ENCODE assay signal across 1 cellular context in genomic region chr17:82304826-82305726, GRCh38.
TF ChIP-seq lines count a peak whose summit lies in the region.

No MANE protein-coding gene starts in this region.

TF ChIP-seq in HepG2, 621 proteins besides CTCF, POLR2A, EP300 and RAD21 (continued from another document and continues in another):
- TF ChIP-seq SMC3 (IDR thresholded peaks at IDR 0.05; ENCODE audit: low read length) (no peak), SMYD3 (CRISPR knock-in tag; IDR thresholded peaks at IDR 0.05) (no peak), CC2D1A (CRISPR knock-in tag; IDR thresholded peaks at IDR 0.05) (no peak), HINFP (CRISPR knock-in tag; IDR thresholded peaks at IDR 0.05; ENCODE audit: low read depth) (no peak), CBX2 (IDR thresholded peaks at IDR 0.05; ENCODE audit: low read depth, low read length) (no peak), CBX2 (CRISPR knock-in tag; IDR thresholded peaks at IDR 0.05; ENCODE audit: low read depth) (no peak), NFE2L2 (IDR thresholded peaks at IDR 0.05; ENCODE audit: low read length) (no peak), KDM3A (CRISPR knock-in tag; IDR thresholded peaks at IDR 0.05; ENCODE audit: low read depth) (0 out of 2 replicates have a peak, but pooled peaks have one; percentile 26), ZBTB21 (CRISPR knock-in tag; IDR thresholded peaks at IDR 0.05) (no peak), ISL2 (CRISPR knock-in tag; IDR thresholded peaks at IDR 0.05) (0 out of 2 replicates have a peak, but pooled peaks have one; percentile 21), HOXA9 (CRISPR knock-in tag; IDR thresholded peaks at IDR 0.05; ENCODE audit: borderline replicate concordance) (no peak), ARID4A (CRISPR knock-in tag; IDR thresholded peaks at IDR 0.05; ENCODE audit: borderline replicate concordance) (peak; percentile 43; the same call in 1 of the 2 replicates), NPAS2 (CRISPR knock-in tag; IDR thresholded peaks at IDR 0.05; ENCODE audit: borderline replicate concordance) (no peak), BRD4 (CRISPR knock-in tag; IDR thresholded peaks at IDR 0.05) (peak; percentile 46; the same call in 1 of the 2 replicates), ZNF382 (CRISPR knock-in tag; IDR thresholded peaks at IDR 0.05; ENCODE audit: borderline replicate concordance) (no peak), HNF4A (CRISPR knock-in tag; IDR thresholded peaks at IDR 0.05) (peak; percentile 50; the same call in 1 of the 2 replicates), KMT2A (CRISPR knock-in tag; IDR thresholded peaks at IDR 0.05) (0 out of 2 replicates have a peak, but pooled peaks have one; percentile 29), SAP130 (CRISPR knock-in tag; IDR thresholded peaks at IDR 0.05; ENCODE audit: low read depth) (peak; percentile 35; the same call in 1 of the 2 replicates), IRF2 (CRISPR knock-in tag; IDR thresholded peaks at IDR 0.05) (no peak), FOXJ3 (CRISPR knock-in tag; IDR thresholded peaks at IDR 0.05; ENCODE audit: borderline replicate concordance) (0 out of 2 replicates have a peak, but pooled peaks have one; percentile 18), ZNF768 (CRISPR knock-in tag; IDR thresholded peaks at IDR 0.05) (peak; percentile 51), ATF7-NPFF (CRISPR knock-in tag; IDR thresholded peaks at IDR 0.05; ENCODE audit: low read depth) (peak; percentile 47; the same call in 1 of the 2 replicates), ZNF383 (CRISPR knock-in tag; IDR thresholded peaks at IDR 0.05; ENCODE audit: borderline replicate concordance) (no peak), ZNF30 (CRISPR knock-in tag; IDR thresholded peaks at IDR 0.05) (no peak), ZGPAT (CRISPR knock-in tag; IDR thresholded peaks at IDR 0.05) (peak; percentile 51; the same call in 1 of the 2 replicates), ZNF780A (CRISPR knock-in tag; IDR thresholded peaks at IDR 0.05) (no peak), ZFX (CRISPR knock-in tag; IDR thresholded peaks at IDR 0.05; ENCODE audit: low read depth) (peak; percentile 86), ZSCAN5A (CRISPR knock-in tag; IDR thresholded peaks at IDR 0.05; ENCODE audit: borderline replicate concordance) (no peak), ZNF124 (CRISPR knock-in tag; IDR thresholded peaks at IDR 0.05) (0 out of 2 replicates have a peak, but pooled peaks have one; percentile 45), REL (CRISPR knock-in tag; conservative IDR thresholded peaks at IDR 0.05) (peak; percentile 73; the same call in 1 of the 2 replicates), ZMYM3 (CRISPR knock-in tag; IDR thresholded peaks at IDR 0.05) (no peak), ZNF331 (CRISPR knock-in tag; IDR thresholded peaks at IDR 0.05) (no peak), MXI1 (IDR thresholded peaks at IDR 0.05; ENCODE audit: borderline replicate concordance, low read depth, low read length) (no peak), ZFP36L2 (CRISPR knock-in tag; IDR thresholded peaks at IDR 0.05) (no peak), ZBTB20 (CRISPR knock-in tag; IDR thresholded peaks at IDR 0.05; ENCODE audit: borderline replicate concordance, low read depth) (no peak; the same call in 1 of the 2 replicates), CAMTA2 (CRISPR knock-in tag; IDR thresholded peaks at IDR 0.05; ENCODE audit: borderline replicate concordance) (0 out of 2 replicates have a peak, but pooled peaks have one; percentile 43), FOXA3 (CRISPR knock-in tag; IDR thresholded peaks at IDR 0.05) (no peak), NR2F6 (IDR thresholded peaks at IDR 0.05) (no peak), NR2F6 (CRISPR knock-in tag; IDR thresholded peaks at IDR 0.05) (0 out of 2 replicates have a peak, but pooled peaks have one; percentile 27), ZNF280D (CRISPR knock-in tag; IDR thresholded peaks at IDR 0.05) (no peak), RAD51 (IDR thresholded peaks at IDR 0.05; ENCODE audit: borderline replicate concordance) (no peak), RARG (CRISPR knock-in tag; IDR thresholded peaks at IDR 0.05; ENCODE audit: low read depth) (no peak), CHD4 (IDR thresholded peaks at IDR 0.05; ENCODE audit: borderline replicate concordance, low read length) (no peak)
- TF ChIP-seq, protein P1, sequence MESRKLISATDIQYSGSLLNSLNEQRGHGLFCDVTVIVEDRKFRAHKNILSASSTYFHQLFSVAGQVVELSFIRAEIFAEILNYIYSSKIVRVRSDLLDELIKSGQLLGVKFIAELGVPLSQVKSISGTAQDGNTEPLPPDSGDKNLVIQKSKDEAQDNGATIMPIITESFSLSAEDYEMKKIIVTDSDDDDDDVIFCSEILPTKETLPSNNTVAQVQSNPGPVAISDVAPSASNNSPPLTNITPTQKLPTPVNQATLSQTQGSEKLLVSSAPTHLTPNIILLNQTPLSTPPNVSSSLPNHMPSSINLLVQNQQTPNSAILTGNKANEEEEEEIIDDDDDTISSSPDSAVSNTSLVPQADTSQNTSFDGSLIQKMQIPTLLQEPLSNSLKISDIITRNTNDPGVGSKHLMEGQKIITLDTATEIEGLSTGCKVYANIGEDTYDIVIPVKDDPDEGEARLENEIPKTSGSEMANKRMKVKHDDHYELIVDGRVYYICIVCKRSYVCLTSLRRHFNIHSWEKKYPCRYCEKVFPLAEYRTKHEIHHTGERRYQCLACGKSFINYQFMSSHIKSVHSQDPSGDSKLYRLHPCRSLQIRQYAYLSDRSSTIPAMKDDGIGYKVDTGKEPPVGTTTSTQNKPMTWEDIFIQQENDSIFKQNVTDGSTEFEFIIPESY (CRISPR knock-in tag; IDR thresholded peaks at IDR 0.05), result peak; percentile 21; the same call in 1 of the 2 replicates
- TF ChIP-seq, protein P2, sequence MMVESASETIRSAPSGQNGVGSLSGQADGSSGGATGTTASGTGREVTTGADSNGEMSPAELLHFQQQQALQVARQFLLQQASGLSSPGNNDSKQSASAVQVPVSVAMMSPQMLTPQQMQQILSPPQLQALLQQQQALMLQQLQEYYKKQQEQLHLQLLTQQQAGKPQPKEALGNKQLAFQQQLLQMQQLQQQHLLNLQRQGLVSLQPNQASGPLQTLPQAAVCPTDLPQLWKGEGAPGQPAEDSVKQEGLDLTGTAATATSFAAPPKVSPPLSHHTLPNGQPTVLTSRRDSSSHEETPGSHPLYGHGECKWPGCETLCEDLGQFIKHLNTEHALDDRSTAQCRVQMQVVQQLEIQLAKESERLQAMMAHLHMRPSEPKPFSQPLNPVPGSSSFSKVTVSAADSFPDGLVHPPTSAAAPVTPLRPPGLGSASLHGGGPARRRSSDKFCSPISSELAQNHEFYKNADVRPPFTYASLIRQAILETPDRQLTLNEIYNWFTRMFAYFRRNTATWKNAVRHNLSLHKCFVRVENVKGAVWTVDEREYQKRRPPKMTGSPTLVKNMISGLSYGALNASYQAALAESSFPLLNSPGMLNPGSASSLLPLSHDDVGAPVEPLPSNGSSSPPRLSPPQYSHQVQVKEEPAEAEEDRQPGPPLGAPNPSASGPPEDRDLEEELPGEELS (CRISPR knock-in tag; IDR thresholded peaks at IDR 0.05), result 0 out of 2 replicates have a peak, but pooled peaks have one; percentile 20
- TF ChIP-seq, protein P3, sequence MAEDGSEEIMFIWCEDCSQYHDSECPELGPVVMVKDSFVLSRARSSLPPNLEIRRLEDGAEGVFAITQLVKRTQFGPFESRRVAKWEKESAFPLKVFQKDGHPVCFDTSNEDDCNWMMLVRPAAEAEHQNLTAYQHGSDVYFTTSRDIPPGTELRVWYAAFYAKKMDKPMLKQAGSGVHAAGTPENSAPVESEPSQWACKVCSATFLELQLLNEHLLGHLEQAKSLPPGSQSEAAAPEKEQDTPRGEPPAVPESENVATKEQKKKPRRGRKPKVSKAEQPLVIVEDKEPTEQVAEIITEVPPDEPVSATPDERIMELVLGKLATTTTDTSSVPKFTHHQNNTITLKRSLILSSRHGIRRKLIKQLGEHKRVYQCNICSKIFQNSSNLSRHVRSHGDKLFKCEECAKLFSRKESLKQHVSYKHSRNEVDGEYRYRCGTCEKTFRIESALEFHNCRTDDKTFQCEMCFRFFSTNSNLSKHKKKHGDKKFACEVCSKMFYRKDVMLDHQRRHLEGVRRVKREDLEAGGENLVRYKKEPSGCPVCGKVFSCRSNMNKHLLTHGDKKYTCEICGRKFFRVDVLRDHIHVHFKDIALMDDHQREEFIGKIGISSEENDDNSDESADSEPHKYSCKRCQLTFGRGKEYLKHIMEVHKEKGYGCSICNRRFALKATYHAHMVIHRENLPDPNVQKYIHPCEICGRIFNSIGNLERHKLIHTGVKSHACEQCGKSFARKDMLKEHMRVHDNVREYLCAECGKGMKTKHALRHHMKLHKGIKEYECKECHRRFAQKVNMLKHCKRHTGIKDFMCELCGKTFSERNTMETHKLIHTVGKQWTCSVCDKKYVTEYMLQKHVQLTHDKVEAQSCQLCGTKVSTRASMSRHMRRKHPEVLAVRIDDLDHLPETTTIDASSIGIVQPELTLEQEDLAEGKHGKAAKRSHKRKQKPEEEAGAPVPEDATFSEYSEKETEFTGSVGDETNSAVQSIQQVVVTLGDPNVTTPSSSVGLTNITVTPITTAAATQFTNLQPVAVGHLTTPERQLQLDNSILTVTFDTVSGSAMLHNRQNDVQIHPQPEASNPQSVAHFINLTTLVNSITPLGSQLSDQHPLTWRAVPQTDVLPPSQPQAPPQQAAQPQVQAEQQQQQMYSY (CRISPR knock-in tag; IDR thresholded peaks at IDR 0.05), result no peak
